ENCODE assay signal across 8 cellular contexts in genomic region chr2:119174216-119174992, GRCh38. TPM values are rescaled to one million over a fixed set of nuclear protein-coding genes. Genes with fewer than 3 reads are reported as not detected.
DNase-seq lines count a peak whose midpoint lies in the region; ATAC-seq lines count a peak whose summit lies in the region.

No MANE protein-coding gene starts in this region.

- ATAC-seq in GM18498 (IDR thresholded peaks at IDR 0.05; ENCODE audit: unreplicated experiment) (peak; percentile 78), HG03439 (IDR thresholded peaks at IDR 0.05; ENCODE audit: unreplicated experiment) (peak; percentile 65)

- DNase-seq in ACHN, result peak; percentile 52
- DNase-seq in RPMI7951 (ENCODE audit: low read depth), result peak; percentile 24
- DNase-seq in activated gamma-delta T cell treated with anti-CD3 and anti-CD28 coated beads, Interleukin-2, amount 50 U/mL, for 16 hours (ENCODE audit: low read depth), result peak; percentile 12
- DNase-seq in hepatic stellate cell (ENCODE audit: low spot score), result peak; percentile 40
- peak; percentile 45 for DNase-seq in stimulated activated CD4-positive, alpha-beta T cell treated with anti-CD3 and anti-CD28 coated beads, Interleukin-1b, Interleukin-23, amount 100 ng/mL, for 48 hours
- no peak for DNase-seq in NCI-H1048 (lab: John Stamatoyannopoulos, UW)

- in situ Hi-C loops in ACHN (cut with HindIII; ENCODE audit: low pct_ligation_motif_present, low pct_unique_long_range_greater_than_20kb, low sequenced_read_pairs), result no loop called here

RNA-seq across cellular contexts. Expression of gene C1QL2, which starts 15.9 kb away (rescaled TPM):
- not detected in 2 replicates for total RNA-seq in RPMI7951 (2014; rRNA removed; shearing (Covaris generic))

RNA-seq across cellular contexts. Expression of gene STEAP3, which starts 49.2 kb away (rescaled TPM):
- 27.3 and 32.2 TPM in 2 replicates for total RNA-seq in RPMI7951 (2014; rRNA removed; shearing (Covaris generic))
